In genomic region chr2:129781749-129782617, GRCh38 we compare ENCODE assay signal across 16 cellular contexts.
"Had no signal": no experiment of that assay in that cellular context is flagged by ENCODE, and none has a peak within 500 bp of the region (broad histone marks: within the 10 kb centered on the region; RNA-seq: fewer than 3 reads in every experiment).

No MANE protein-coding gene starts in this region.

- H3K27ac ChIP-seq: body of pancreas, gastrocnemius medialis, ovary, sigmoid colon had no signal

- H3K36me3 ChIP-seq: gastrocnemius medialis, ovary, sigmoid colon had no signal

- H3K27ac Mint-ChIP-seq: activated CD8-positive, alpha-beta memory T cell treated with anti-CD3 and anti-CD28 coated beads, Interleukin-2, amount 10 ng/mL, durations not matched to agents 7 days and 5 days; activated naive CD4-positive, alpha-beta T cell treated with anti-CD3 and anti-CD28 coated beads for 36 hours; activated T-helper 17 cell treated with anti-CD3 and anti-CD28 coated beads, Interleukin-2, amount 50 U/mL, for 72 hours; naive B cell; stimulated activated memory B cell treated with anti-CD40 and anti-IgM and Interleukin-4, amounts not matched to agents 10 μg/mL and 1 μg/mL and 100 μg/mL, for 72 hours; T-helper 1 cell treated with Interleukin-12 subunit alpha and Interleukin-12 subunit beta and Interleukin-4 antibody, amounts not matched to agents 30 μg/mL and 1 μg/mL, for 36 hours had no signal

- H3K27me3 Mint-ChIP-seq: activated CD8-positive, alpha-beta memory T cell treated with anti-CD3 and anti-CD28 coated beads, Interleukin-2, amount 10 ng/mL, durations not matched to agents 7 days and 5 days had no signal

- H3K9me3 Mint-ChIP-seq: activated naive CD4-positive, alpha-beta T cell treated with anti-CD3 and anti-CD28 coated beads for 36 hours; activated T-helper 17 cell treated with anti-CD3 and anti-CD28 coated beads, Interleukin-2, amount 50 U/mL, for 72 hours; naive B cell; stimulated activated memory B cell treated with anti-CD40 and anti-IgM and Interleukin-4, amounts not matched to agents 10 μg/mL and 1 μg/mL and 100 μg/mL, for 72 hours; T-helper 1 cell treated with Interleukin-12 subunit alpha and Interleukin-12 subunit beta and Interleukin-4 antibody, amounts not matched to agents 30 μg/mL and 1 μg/mL, for 36 hours had no signal

- DNase-seq: activated CD4-positive, alpha-beta T cell treated with anti-CD3 and anti-CD28 coated beads, Interleukin-2, amount 50 U/mL, for 48 hours; activated naive CD4-positive, alpha-beta T cell treated with anti-CD3 and anti-CD28 coated beads for 36 hours; body of pancreas; central memory CD4-positive, alpha-beta T cell; erythroblast; gastrocnemius medialis; kidney; naive B cell; ovary; sigmoid colon; stimulated activated CD4-positive, alpha-beta T cell treated with anti-CD3 and anti-CD28 coated beads, Interleukin-4, amount 100 ng/mL, for 24 hours had no signal

- H3K9me3 ChIP-seq: body of pancreas, gastrocnemius medialis, ovary, sigmoid colon had no signal

- H3K4me1 ChIP-seq: body of pancreas, gastrocnemius medialis had no signal

- H3K4me3 Mint-ChIP-seq: activated CD8-positive, alpha-beta memory T cell treated with anti-CD3 and anti-CD28 coated beads, Interleukin-2, amount 10 ng/mL, durations not matched to agents 7 days and 5 days; activated naive CD4-positive, alpha-beta T cell treated with anti-CD3 and anti-CD28 coated beads for 36 hours; activated T-helper 17 cell treated with anti-CD3 and anti-CD28 coated beads, Interleukin-2, amount 50 U/mL, for 72 hours; naive B cell; stimulated activated memory B cell treated with anti-CD40 and anti-IgM and Interleukin-4, amounts not matched to agents 10 μg/mL and 1 μg/mL and 100 μg/mL, for 72 hours; T-helper 1 cell treated with Interleukin-12 subunit alpha and Interleukin-12 subunit beta and Interleukin-4 antibody, amounts not matched to agents 30 μg/mL and 1 μg/mL, for 36 hours had no signal

- H3K27me3 ChIP-seq: body of pancreas, gastrocnemius medialis, ovary, sigmoid colon had no signal

- H3K4me3 ChIP-seq: body of pancreas, gastrocnemius medialis, ovary, sigmoid colon had no signal

- H3K4me1 Mint-ChIP-seq: activated CD8-positive, alpha-beta memory T cell treated with anti-CD3 and anti-CD28 coated beads, Interleukin-2, amount 10 ng/mL, durations not matched to agents 7 days and 5 days; activated T-helper 17 cell treated with anti-CD3 and anti-CD28 coated beads, Interleukin-2, amount 50 U/mL, for 72 hours; naive B cell; stimulated activated memory B cell treated with anti-CD40 and anti-IgM and Interleukin-4, amounts not matched to agents 10 μg/mL and 1 μg/mL and 100 μg/mL, for 72 hours had no signal

- H3K36me3 Mint-ChIP-seq: activated CD8-positive, alpha-beta memory T cell treated with anti-CD3 and anti-CD28 coated beads, Interleukin-2, amount 10 ng/mL, durations not matched to agents 7 days and 5 days; naive B cell; stimulated activated memory B cell treated with anti-CD40 and anti-IgM and Interleukin-4, amounts not matched to agents 10 μg/mL and 1 μg/mL and 100 μg/mL, for 72 hours had no signal

- ATAC-seq: activated CD8-positive, alpha-beta memory T cell treated with anti-CD3 and anti-CD28 coated beads, Interleukin-2, amount 10 ng/mL, durations not matched to agents 7 days and 5 days; activated T-helper 17 cell treated with anti-CD3 and anti-CD28 coated beads, Interleukin-2, amount 50 U/mL, for 72 hours; body of pancreas; gastrocnemius medialis; left lobe of liver; stimulated activated memory B cell treated with anti-CD40 and anti-IgM and Interleukin-4, amounts not matched to agents 10 μg/mL and 1 μg/mL and 100 μg/mL, for 72 hours had no signal
